ENCODE assay signal across 23 cellular contexts in the genomic region with DNA sequence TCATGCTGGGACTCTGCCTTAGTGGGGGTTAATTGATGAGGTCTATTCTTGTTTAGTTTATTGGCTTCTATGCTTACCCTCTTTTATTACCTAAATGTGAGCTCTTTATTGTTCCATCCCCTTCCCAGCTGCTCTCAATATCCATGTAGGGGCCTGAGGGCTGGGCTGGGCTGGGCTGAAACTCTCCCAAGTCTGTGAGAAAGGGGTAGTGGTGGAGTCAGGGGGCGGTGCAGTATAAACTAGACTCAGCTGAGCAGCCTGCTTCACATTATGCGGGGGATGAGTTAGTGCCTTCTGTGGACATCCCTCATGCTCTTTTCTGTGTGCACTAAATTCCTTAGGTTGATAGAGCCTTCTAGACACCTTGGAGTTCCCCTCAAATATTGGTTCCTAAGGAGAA.
DNase-seq lines count a peak whose midpoint lies in the region; ATAC-seq and TF ChIP-seq lines count a peak whose summit lies in the region.
"Had no signal": no experiment of that assay in that cellular context is flagged by ENCODE, and none has a peak within 500 bp of the region (broad histone marks: within the 10 kb centered on the region; RNA-seq: fewer than 3 reads in every experiment).

No MANE protein-coding gene starts in this region.

- no peak for TF ChIP-seq POLR2A in transverse colon (IDR thresholded peaks at IDR 0.05)

- H3K27me3 ChIP-seq in GM23338 (ENCODE audit: insufficient read depth) (no peaks in the 10 kb centered on the region), osteoblast (ENCODE audit: insufficient read depth, low read length) (no peaks in the 10 kb centered on the region), transverse colon (no peaks in the 10 kb centered on the region)
- H3K27me3 ChIP-seq: SJSA1 had no signal

- H3K4me1 ChIP-seq in GM23338 (ENCODE audit: insufficient read depth) (peaks cover 9% of the 10 kb centered on the region; the same call in 1 of the 2 replicates), osteoblast (ENCODE audit: insufficient read depth, low read length) (peaks cover 51% of the 10 kb centered on the region), transverse colon (peaks cover 0 to 2% (median 0%) of the 10 kb centered on the region in 4 donors)

- no peaks in the 10 kb centered on the region for H4K20me1 ChIP-seq in GM23338 (replicated peaks; ENCODE audit: insufficient read depth)
- no peaks in the 10 kb centered on the region for H4K20me1 ChIP-seq in osteoblast (ENCODE audit: insufficient read depth, low read length)

- DNase-seq in GM23338 (ENCODE audit: low spot score), result no peak
- DNase-seq in NCI-H748 treated with DMSO at 0.1 percent for 48 hours (lab: John Stamatoyannopoulos, UW), result peak; percentile 83
- peak; percentile 21 for DNase-seq in fibroblast of villous mesenchyme (ENCODE audit: low read depth)
- DNase-seq in osteoblast (ENCODE audit: insufficient read length, low spot score, missing footprints), result no peak
- DNase-seq in middle frontal gyrus (ENCODE audit: extremely low spot score, low spot score), result no peak
- no peak for DNase-seq in transverse colon
- DNase-seq in cerebellar cortex (ENCODE audit: low spot score), result no peak
- DNase-seq: 8988T, ACHN, Calu3, DND-41, H7, MM.1S, NCI-H1417, NCI-H1694, NCI-H2029 treated with DMSO at 0.1 percent for 48 hours, NCI-H526 treated with DMSO at 0.1 percent for 48 hours, PC-9 had no signal

- H3K9me3 ChIP-seq in osteoblast (ENCODE audit: low read depth, low read length) (no peaks in the 10 kb centered on the region), transverse colon (no peaks in the 10 kb centered on the region)
- H3K9me3 ChIP-seq: SJSA1 had no signal

- H3K27ac ChIP-seq in GM23338 (ENCODE audit: low read depth), result no peak overlapping the region
- H3K27ac ChIP-seq in osteoblast (ENCODE audit: low read depth, low read length), result peak overlapping the region; percentile 11
- H3K27ac ChIP-seq in transverse colon, result no peak overlapping the region
- H3K27ac ChIP-seq: KMS-11, PC-9, SJSA1 had no signal

- WGBS in transverse colon (ENCODE audit: low coverage in 1 of 2), 2 donors, result 75% methylated on average over 2 of the region's 2 CpGs; no CpG with 5 or more reads in 1 of the 2 donors

- no peaks in the 10 kb centered on the region for H3K79me2 ChIP-seq in GM23338 (replicated peaks; ENCODE audit: insufficient read depth)
- H3K79me2 ChIP-seq in osteoblast (ENCODE audit: insufficient read depth, low read length), result no peaks in the 10 kb centered on the region

- TF ChIP-seq CTCF in GM23338 (conservative IDR thresholded peaks at IDR 0.05; ENCODE audit: low read depth in 2 of 2) (no peak), fibroblast of villous mesenchyme (IDR thresholded peaks at IDR 0.05; ENCODE audit: insufficient read depth, low read depth, low read length) (no peak), osteoblast (IDR thresholded peaks at IDR 0.05; ENCODE audit: extremely low read depth, low read depth, low read length) (no peak), transverse colon (IDR thresholded peaks at IDR 0.05) (no peak)

- ATAC-seq in GM23338 (peak; percentile 60), HG02885 (IDR thresholded peaks at IDR 0.05; ENCODE audit: poor library complexity, unreplicated experiment) (no peak)
- ATAC-seq: Right ventricle myocardium inferior had no signal

- H2AFZ ChIP-seq in GM23338, result no peak overlapping the region
- H2AFZ ChIP-seq in osteoblast (ENCODE audit: low read length), result no peak overlapping the region
- H2AFZ ChIP-seq: PC-9 had no signal

- H3K36me3 Mint-ChIP-seq in GM23338 (ENCODE audit: low read depth), result no peaks in the 10 kb centered on the region
- H3K36me3 Mint-ChIP-seq: IgD-negative memory B cell had no signal

- H3K4me3 ChIP-seq in GM23338, result no peak overlapping the region
- no peak overlapping the region for H3K4me3 ChIP-seq in fibroblast of villous mesenchyme (ENCODE audit: low read depth, low read length)
- H3K4me3 ChIP-seq in osteoblast (ENCODE audit: insufficient read depth, low read length), result no peak overlapping the region
- H3K4me3 ChIP-seq in transverse colon, result no peak overlapping the region
- H3K4me3 ChIP-seq: PC-9, SJSA1 had no signal

- TF ChIP-seq EP300 in transverse colon (IDR thresholded peaks at IDR 0.05; ENCODE audit: low read depth), result no peak

- H3K4me2 ChIP-seq in GM23338, result no peak overlapping the region
- no peak overlapping the region for H3K4me2 ChIP-seq in osteoblast (ENCODE audit: insufficient read depth, low read length)
- H3K4me2 ChIP-seq: KMS-11, PC-9 had no signal

- intact Hi-C loops in transverse colon (cut with DNase I; ENCODE audit: low total_unique reads), result no loop called here

- no peaks in the 10 kb centered on the region for H3F3A ChIP-seq in GM23338 (replicated peaks; ENCODE audit: low read depth)

- H3K9me2 ChIP-seq in GM23338 (ENCODE audit: insufficient read depth), result peaks cover 11% of the 10 kb centered on the region; the same call in 1 of the 2 replicates

- peaks cover 4% of the 10 kb centered on the region for H3K27me3 Mint-ChIP-seq in GM23338 (ENCODE audit: insufficient read depth, low read depth, poor library complexity)

- peaks cover 4% of the 10 kb centered on the region; the same call in 2 of the 3 replicates for H3K4me1 Mint-ChIP-seq in GM23338

- no peaks in the 10 kb centered on the region for H3K9me3 Mint-ChIP-seq in GM23338
- H3K9me3 Mint-ChIP-seq: IgD-negative memory B cell had no signal

- no peaks in the 10 kb centered on the region for H3K36me3 ChIP-seq in GM23338 (ENCODE audit: insufficient read depth)
- no peaks in the 10 kb centered on the region for H3K36me3 ChIP-seq in osteoblast (ENCODE audit: insufficient read depth, low read length)
- no peaks in the 10 kb centered on the region for H3K36me3 ChIP-seq in transverse colon
- H3K36me3 ChIP-seq: SJSA1 had no signal

- no peak overlapping the region for H3K4me3 Mint-ChIP-seq in GM23338
- H3K4me3 Mint-ChIP-seq: IgD-negative memory B cell had no signal

- H3K27ac Mint-ChIP-seq in GM23338, result peak overlapping the region; percentile 72; the same call in 1 of the 2 replicates
- H3K27ac Mint-ChIP-seq: IgD-negative memory B cell had no signal

- in situ Hi-C loops in transverse colon (cut with MboI; ENCODE audit: low pct_ligation_motif_present in 1 of 4, low pct_unique_long_range_greater_than_20kb in 1 of 4, low sequenced_read_pairs in 3 of 4), result no loop called here

TF ChIP-seq in GM23338, 12 proteins besides CTCF, POLR2A, EP300 and RAD21:
- TF ChIP-seq CREB1 (CRISPR knock-in tag; IDR thresholded peaks at IDR 0.05; ENCODE audit: low read depth) (no peak), ZNF331 (CRISPR knock-in tag; IDR thresholded peaks at IDR 0.05; ENCODE audit: low read depth) (no peak), STAT1 (IDR thresholded peaks at IDR 0.05; ENCODE audit: unreplicated experiment) (no peak), EZH2phosphoT487 (IDR thresholded peaks at IDR 0.05; ENCODE audit: unreplicated experiment) (no peak), ZNF114 (CRISPR knock-in tag; IDR thresholded peaks at IDR 0.05) (no peak)
- TF ChIP-seq, protein P1, sequence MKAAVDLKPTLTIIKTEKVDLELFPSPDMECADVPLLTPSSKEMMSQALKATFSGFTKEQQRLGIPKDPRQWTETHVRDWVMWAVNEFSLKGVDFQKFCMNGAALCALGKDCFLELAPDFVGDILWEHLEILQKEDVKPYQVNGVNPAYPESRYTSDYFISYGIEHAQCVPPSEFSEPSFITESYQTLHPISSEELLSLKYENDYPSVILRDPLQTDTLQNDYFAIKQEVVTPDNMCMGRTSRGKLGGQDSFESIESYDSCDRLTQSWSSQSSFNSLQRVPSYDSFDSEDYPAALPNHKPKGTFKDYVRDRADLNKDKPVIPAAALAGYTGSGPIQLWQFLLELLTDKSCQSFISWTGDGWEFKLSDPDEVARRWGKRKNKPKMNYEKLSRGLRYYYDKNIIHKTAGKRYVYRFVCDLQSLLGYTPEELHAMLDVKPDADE (IDR thresholded peaks at IDR 0.05), result no peak
TF ChIP-seq in GM23338: peak in this region for 0.

Comparison
In these comparisons a context has a peak if more than half of its experiments do, and no peak if none do; other contexts are left out.
1. DNase-seq: peak in NCI-H748 treated with DMSO at 0.1 percent for 48 hours (single experiment) and fibroblast of villous mesenchyme (single experiment); none in GM23338 (single experiment), osteoblast (single experiment), middle frontal gyrus (single experiment), transverse colon (single experiment) and cerebellar cortex (single experiment).